31 cellular contexts compared by ENCODE assay signal in genomic region chr3:46702246-46703012, GRCh38. TPM values are rescaled to one million over a fixed set of nuclear protein-coding genes. Genes with fewer than 3 reads are reported as not detected.
A peak's percentile ranks its signal among the peaks of the same experiment; 100 is the strongest.
DNase-seq lines count a peak whose midpoint lies in the region; ATAC-seq and TF ChIP-seq lines count a peak whose summit lies in the region.
"Had no signal": no experiment of that assay in that cellular context is flagged by ENCODE, and none has a peak within 500 bp of the region (broad histone marks: within the 10 kb centered on the region; RNA-seq: fewer than 3 reads in every experiment).

No MANE protein-coding gene starts in this region.

- H3K27ac Mint-ChIP-seq in CD4-positive, alpha-beta T cell = no peak overlapping the region
- H3K27ac Mint-ChIP-seq in neural progenitor cell = peak overlapping the region; percentile 55
- H3K27ac Mint-ChIP-seq: activated naive CD4-positive, alpha-beta T cell treated with anti-CD3 and anti-CD28 coated beads, Interleukin-2, amount 50 U/mL, for 72 hours had no signal

- H3K9me3 ChIP-seq in CD4-positive, alpha-beta T cell (ENCODE audit: control insufficient read depth, low read length) = no peaks in the 10 kb centered on the region
- no peaks in the 10 kb centered on the region for H3K9me3 ChIP-seq in neural progenitor cell (ENCODE audit: low read depth)
- H3K9me3 ChIP-seq: BE2C, breast epithelium, mucosa of descending colon, stomach, thyroid gland, uterus had no signal

- peaks cover 4% of the 10 kb centered on the region for H3K4me1 ChIP-seq in neural progenitor cell

- H3K79me2 ChIP-seq in neural progenitor cell (ENCODE audit: low read depth) = no peaks in the 10 kb centered on the region

- intact Hi-C loops in CD4-positive, alpha-beta T cell (cut with DNase I, micrococcal nuclease) = loop anchor here in 1 of 2 experiments (10.0 kb wide), 1 partner anchor 622 kb away; no protein-coding TSS in a partner anchor
- intact Hi-C loops in left ventricle myocardium superior (cut with micrococcal nuclease) = no loop called here

- CTCF ChIA-PET in CD4-positive, alpha-beta T cell (lab: Charles Lee) = no interaction called here

- ATAC-seq in CD4-positive, alpha-beta T cell (ENCODE audit: poor library complexity) = no peak
- ATAC-seq in left ventricle myocardium superior = no peak
- ATAC-seq: activated naive CD4-positive, alpha-beta T cell treated with anti-CD3 and anti-CD28 coated beads, Interleukin-2, amount 50 U/mL, for 72 hours; mucosa of descending colon; sciatic nerve; SK-N-SH treated with all-trans-retinoic acid at 6 μM for 48 hours had no signal

- H3K27me3 ChIP-seq in CD4-positive, alpha-beta T cell (ENCODE audit: control insufficient read depth, insufficient read depth, low read length) = no peaks in the 10 kb centered on the region
- peaks cover 45% of the 10 kb centered on the region for H3K27me3 ChIP-seq in neural progenitor cell
- H3K27me3 ChIP-seq: BE2C, breast epithelium, thyroid gland had no signal

- peak overlapping the region; percentile 3 for H3K4me3 Mint-ChIP-seq in CD4-positive, alpha-beta T cell
- H3K4me3 Mint-ChIP-seq in neural progenitor cell = no peak overlapping the region

- H3K4me2 ChIP-seq in neural progenitor cell = no peak overlapping the region

- H3K27ac ChIP-seq in CD4-positive, alpha-beta T cell (ENCODE audit: low read depth, low read length) = no peak overlapping the region
- no peak overlapping the region for H3K27ac ChIP-seq in neural progenitor cell
- H3K27ac ChIP-seq: breast epithelium, coronary artery, stomach, thyroid gland, uterus had no signal

- no peaks in the 10 kb centered on the region for H3K36me3 Mint-ChIP-seq in CD4-positive, alpha-beta T cell (ENCODE audit: low read depth)
- H3K36me3 Mint-ChIP-seq in neural progenitor cell = no peaks in the 10 kb centered on the region
- H3K36me3 Mint-ChIP-seq: activated naive CD4-positive, alpha-beta T cell treated with anti-CD3 and anti-CD28 coated beads, Interleukin-2, amount 50 U/mL, for 72 hours had no signal

- peaks cover 3% of the 10 kb centered on the region for H4K20me1 ChIP-seq in neural progenitor cell (ENCODE audit: low read depth)

- H3K4me3 ChIP-seq in neural progenitor cell = no peak overlapping the region
- H3K4me3 ChIP-seq: lung, mucosa of descending colon, uterus had no signal

- no peaks in the 10 kb centered on the region for H3F3A ChIP-seq in neural progenitor cell (ENCODE audit: low read depth)

- TF ChIP-seq CTCF in CD4-positive, alpha-beta T cell (IDR thresholded peaks at IDR 0.05) = no peak
- TF ChIP-seq CTCF in neural progenitor cell (IDR thresholded peaks at IDR 0.05) = no peak

- H2AFZ ChIP-seq in neural progenitor cell (replicated peaks) = no peak overlapping the region

- H3K9ac ChIP-seq in neural progenitor cell = no peak overlapping the region

- no peaks in the 10 kb centered on the region for H3K36me3 ChIP-seq in neural progenitor cell
- H3K36me3 ChIP-seq: BE2C, breast epithelium, stomach, thyroid gland, uterus had no signal

- peaks cover 39% of the 10 kb centered on the region for H3K4me1 Mint-ChIP-seq in CD4-positive, alpha-beta T cell (ENCODE audit: low read depth)
- peaks cover 31% of the 10 kb centered on the region for H3K4me1 Mint-ChIP-seq in neural progenitor cell

- no peak for DNase-seq in CD4-positive, alpha-beta T cell
- peak; percentile 21 for DNase-seq in RPMI7951 (ENCODE audit: low read depth)
- peak; percentile 21 for DNase-seq in left ventricle myocardium superior
- DNase-seq in neural progenitor cell (ENCODE audit: low spot score) = no peak
- no peak for DNase-seq in activated CD4-positive, CD25-positive, alpha-beta regulatory T cell (lab: John Stamatoyannopoulos, UW)
- no peak for DNase-seq in HUDEP-2 (lab: John Stamatoyannopoulos, UW; ENCODE audit: unreplicated experiment in 76 of 76)
- no peak for DNase-seq in Ammon's horn (ENCODE audit: low spot score)
- DNase-seq: ACHN; activated T-cell treated with anti-CD3 and anti-CD28 coated beads for 4 hours; BE2C; DMS153; erythroblast; H7; NCI-H1436 treated with DMSO at 0.1 percent for 48 hours; NCI-H2081 treated with DMSO at 0.1 percent for 48 hours; NCI-H2227 treated with DMSO at 0.1 percent for 48 hours; NCI-H526 treated with DMSO at 0.1 percent for 48 hours; NK-92 treated with Interleukin-12 subunit alpha and Interleukin-12 subunit beta, amount 100 ng/mL, for 24 hours; stimulated activated CD4-positive, alpha-beta T cell treated with anti-CD3 and anti-CD28 coated beads, Interleukin-12 subunit alpha, Interleukin-12 subunit beta, amount 100 ng/mL, for 4 hours; stimulated activated CD4-positive, alpha-beta T cell treated with anti-CD3 and anti-CD28 coated beads, Interleukin-2, amount 100 ng/mL, for 48 hours; stomach; thyroid gland; uterus had no signal

- H3K9me3 Mint-ChIP-seq in CD4-positive, alpha-beta T cell = no peaks in the 10 kb centered on the region
- H3K9me3 Mint-ChIP-seq in neural progenitor cell = no peaks in the 10 kb centered on the region
- H3K9me3 Mint-ChIP-seq: activated naive CD4-positive, alpha-beta T cell treated with anti-CD3 and anti-CD28 coated beads, Interleukin-2, amount 50 U/mL, for 72 hours had no signal

- POLR2A ChIA-PET in CD4-positive, alpha-beta T cell (lab: Charles Lee) = interaction anchor here (0.7 kb wide), 1 partner anchor 280 kb away, joined by 3 read pairs; no protein-coding TSS in a partner anchor

- no peaks in the 10 kb centered on the region for H3K27me3 Mint-ChIP-seq in CD4-positive, alpha-beta T cell
- H3K27me3 Mint-ChIP-seq in neural progenitor cell (ENCODE audit: insufficient read depth, low read depth) = peaks cover 12% of the 10 kb centered on the region

RNA-seq across cellular contexts. Expression of gene TMIE, which starts 1.2 kb away (rescaled TPM):
- 1 to 10 TPM in 1 of 2 experiments, under 1 TPM in 1; 0.92 to 1.2 TPM for total RNA-seq in CD4-positive, alpha-beta T cell
- total RNA-seq in RPMI7951 (2014; rRNA removed; shearing (Covaris generic)) = 0.10 TPM in 1 of 2 replicates, not detected in the other
- 0.74 TPM for total RNA-seq in left ventricle myocardium superior
- total RNA-seq in neural progenitor cell (ENCODE audit: low replicate concordance) = not detected in 2 replicates
- total RNA-seq: breast epithelium; T-helper 2 cell treated with Interferon-gamma antibody and Interleukin-4, amounts not matched to agents 100 ng/mL and 5 ng/mL, for 36 hours had no signal

RNA-seq across cellular contexts. Expression of gene ALS2CL, which starts 8.9 kb away (rescaled TPM):
- 10 to 100 TPM; 45.8 to 47.6 TPM for total RNA-seq in CD4-positive, alpha-beta T cell
- total RNA-seq in RPMI7951 (2014; rRNA removed; shearing (Covaris generic)) = 0.59 and 1.2 TPM in 2 replicates
- total RNA-seq in left ventricle myocardium superior = 33.1 TPM
- total RNA-seq in neural progenitor cell (ENCODE audit: low replicate concordance) = 0.71 and 1.3 TPM in 2 replicates

RNA-seq across cellular contexts. Expression of gene PRSS50, which starts 15.2 kb away (rescaled TPM):
- total RNA-seq in CD4-positive, alpha-beta T cell = not detected
- not detected in 2 replicates for total RNA-seq in RPMI7951 (2014; rRNA removed; shearing (Covaris generic))
- 0.10 TPM for total RNA-seq in left ventricle myocardium superior
- 0.28 and 1.9 TPM in 2 replicates for total RNA-seq in neural progenitor cell (ENCODE audit: low replicate concordance)
- total RNA-seq: activated naive CD4-positive, alpha-beta T cell treated with anti-CD3 and anti-CD28 coated beads, Interleukin-2, amount 50 U/mL, for 72 hours; T-helper 2 cell treated with Interferon-gamma antibody and Interleukin-4, amounts not matched to agents 100 ng/mL and 5 ng/mL, for 36 hours had no signal

Comparison
In these comparisons a context has a peak if more than half of its experiments do, and no peak if none do; other contexts are left out.
1. DNase-seq: peak in RPMI7951 (single experiment) and left ventricle myocardium superior (single experiment); none in CD4-positive, alpha-beta T cell (0 of 10), neural progenitor cell (single experiment), activated CD4-positive, CD25-positive, alpha-beta regulatory T cell (0 of 4), HUDEP-2 (0 of 76) and Ammon's horn (single experiment).
2. RNA of gene ALS2CL, which starts 8.9 kb away (total RNA-seq): 45.8 to 47.6 TPM in CD4-positive, alpha-beta T cell and 33.1 TPM in left ventricle myocardium superior (single experiment); 0.71 to 1.3 TPM in neural progenitor cell and 0.59 to 1.2 TPM in RPMI7951; every median in the first group is over 10 times any median in the second.